Comparison of ENCODE assay signal across 8 cellular contexts in genomic region chr10:2543974-2544373, GRCh38.
"Had no signal": no experiment of that assay in that cellular context is flagged by ENCODE, and none has a peak within 500 bp of the region (broad histone marks: within the 10 kb centered on the region; RNA-seq: fewer than 3 reads in every experiment).

No MANE protein-coding gene starts in this region.

- H3K9ac ChIP-seq: KMS-11 had no signal

- H3K27ac ChIP-seq: KMS-11 had no signal

- FAIRE-seq: H54, HTR-8/SVneo had no signal

- H3K27ac Mint-ChIP-seq: H9 had no signal

- DNase-seq: GOT3, H9, HCEC 1CT, IMR-90, KBM-7 had no signal

- H3K9me3 Mint-ChIP-seq: H9 had no signal

- H3K4me2 ChIP-seq: KMS-11 had no signal

- H3K4me3 Mint-ChIP-seq: H9 had no signal
